ENCODE assay signal across 34 cellular contexts in the genomic region with DNA sequence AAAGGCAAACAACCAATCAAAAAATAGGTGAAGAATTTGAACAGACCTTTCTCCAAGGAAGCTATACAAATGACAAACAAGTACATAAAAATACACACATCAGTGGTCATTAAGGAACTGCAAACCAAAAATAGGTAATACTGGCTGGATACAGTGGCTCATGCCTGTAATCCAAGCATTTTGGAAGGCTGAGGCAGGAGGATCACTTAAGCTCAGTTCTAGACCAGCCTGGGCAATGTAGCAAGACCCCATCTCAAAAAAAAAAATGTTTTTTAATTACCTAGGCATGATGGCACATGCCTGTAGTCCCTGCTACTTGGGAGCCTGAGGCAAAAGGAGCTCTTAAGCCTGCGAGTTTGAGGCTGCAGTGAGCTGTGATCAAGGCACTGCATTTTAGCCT.
"Had no signal": no experiment of that assay in that cellular context is flagged by ENCODE, and none has a peak within 500 bp of the region (broad histone marks: within the 10 kb centered on the region; RNA-seq: fewer than 3 reads in every experiment).

No MANE protein-coding gene starts in this region.

- H3K27ac ChIP-seq: ascending aorta, VCaP had no signal

- H3K27ac Mint-ChIP-seq: activated CD4-positive, alpha-beta memory T cell treated with anti-CD3 and anti-CD28 coated beads, Interleukin-2, amount 10 ng/mL, durations not matched to agents 7 days and 5 days; activated CD4-positive, alpha-beta T cell treated with anti-CD3 and anti-CD28 coated beads for 36 hours; activated CD4-positive, alpha-beta T cell treated with anti-CD3 and anti-CD28 coated beads, Interleukin-2, amount 10 ng/mL, durations not matched to agents 7 days and 5 days; activated CD8-positive, alpha-beta memory T cell treated with anti-CD3 and anti-CD28 coated beads, Interleukin-2, amount 10 ng/mL, durations not matched to agents 7 days and 5 days; activated CD8-positive, alpha-beta T cell treated with anti-CD3 and anti-CD28 coated beads, Interleukin-2, amount 10 ng/mL, durations not matched to agents 7 days and 5 days; activated naive CD4-positive, alpha-beta T cell treated with anti-CD3 and anti-CD28 coated beads, Interleukin-2, amount 10 ng/mL, durations not matched to agents 7 days and 5 days; activated naive CD4-positive, alpha-beta T cell treated with anti-CD3 and anti-CD28 coated beads, Interleukin-2, amount 50 U/mL, for 24 hours; activated naive CD8-positive, alpha-beta T cell; activated naive CD8-positive, alpha-beta T cell treated with anti-CD3 and anti-CD28 coated beads, Interleukin-2, amount 10 ng/mL, durations not matched to agents 7 days and 5 days; activated naive CD8-positive, alpha-beta T cell treated with anti-CD3 and anti-CD28 coated beads, Interleukin-2, amount 50 U/mL, for 24 hours; activated T-cell treated with anti-CD3 and anti-CD28 coated beads, Interleukin-2, amount 50 U/mL, for 24 hours; activated T-helper 2 cell treated with anti-CD3 and anti-CD28 coated beads, Interferon-gamma antibody, Interleukin-2, Interleukin-4, amounts not matched to agents 10 μg/mL and 5 μg/mL and 100 μg/mL, durations not matched to agents 14 hours and 24 hours and 36 hours; brain; T-helper 1 cell treated with Interleukin-12 subunit alpha and Interleukin-12 subunit beta and Interleukin-4 antibody, amounts not matched to agents 30 μg/mL and 1 μg/mL, for 36 hours; T-helper 2 cell treated with Interferon-gamma antibody and Interleukin-4, amounts not matched to agents 5 μg/mL and 100 μg/mL, for 36 hours had no signal

- DNase-seq: activated CD4-positive, alpha-beta memory T cell treated with anti-CD3 and anti-CD28 coated beads, Interleukin-2, amount 10 ng/mL, durations not matched to agents 7 days and 5 days; activated CD4-positive, alpha-beta T cell treated with anti-CD3 and anti-CD28 coated beads for 1 hour; activated CD4-positive, alpha-beta T cell treated with anti-CD3 and anti-CD28 coated beads for 36 hours; activated CD4-positive, alpha-beta T cell treated with anti-CD3 and anti-CD28 coated beads for 48 hours; activated CD4-positive, alpha-beta T cell treated with anti-CD3 and anti-CD28 coated beads, Interleukin-2, amount 10 ng/mL, durations not matched to agents 7 days and 5 days; activated CD4-positive, alpha-beta T cell treated with anti-CD3 and anti-CD28 coated beads, Interleukin-2, amount 50 U/mL, for 48 hours; activated CD4-positive, CD25-positive, alpha-beta regulatory T cell; activated CD8-positive, alpha-beta memory T cell treated with anti-CD3 and anti-CD28 coated beads for 24 hours; activated CD8-positive, alpha-beta memory T cell treated with anti-CD3 and anti-CD28 coated beads, Interleukin-2, amount 10 ng/mL, durations not matched to agents 7 days and 5 days; activated CD8-positive, alpha-beta memory T cell treated with anti-CD3 and anti-CD28 coated beads, Interleukin-2, amount 50 U/mL, for 48 hours; activated CD8-positive, alpha-beta T cell treated with anti-CD3 and anti-CD28 coated beads, Interleukin-2, amount 10 ng/mL, durations not matched to agents 7 days and 5 days; activated effector memory CD4-positive, alpha-beta T cell treated with Interleukin-2 at 50 U/mL for 16 hours; activated gamma-delta T cell; activated naive CD4-positive, alpha-beta T cell treated with anti-CD3 and anti-CD28 coated beads, Interleukin-2, amount 10 ng/mL, durations not matched to agents 7 days and 5 days; activated naive CD4-positive, alpha-beta T cell treated with Interleukin-2 at 50 U/mL for 16 hours; activated naive CD8-positive, alpha-beta T cell treated with anti-CD3 and anti-CD28 coated beads, Interleukin-2, amount 10 ng/mL, durations not matched to agents 7 days and 5 days; activated naive CD8-positive, alpha-beta T cell treated with anti-CD3 and anti-CD28 coated beads, Interleukin-2, amount 50 U/mL, for 24 hours; activated T-cell treated with anti-CD3 and anti-CD28 coated beads, Interleukin-2, amount 50 U/mL, for 24 hours; activated T-cell treated with anti-CD3 and anti-CD28 coated beads, Interleukin-2, amount 50 U/mL, for 48 hours; amygdala; anterior cingulate cortex; central memory CD4-positive, alpha-beta T cell; T-helper 1 cell; T-helper 2 cell; T-helper 9 cell had no signal

- H3K4me1 ChIP-seq: ascending aorta had no signal

- H3K27me3 ChIP-seq: ascending aorta had no signal

- H3K4me3 Mint-ChIP-seq: activated CD4-positive, alpha-beta memory T cell treated with anti-CD3 and anti-CD28 coated beads, Interleukin-2, amount 10 ng/mL, durations not matched to agents 7 days and 5 days; activated CD4-positive, alpha-beta T cell treated with anti-CD3 and anti-CD28 coated beads for 36 hours; activated CD4-positive, alpha-beta T cell treated with anti-CD3 and anti-CD28 coated beads, Interleukin-2, amount 10 ng/mL, durations not matched to agents 7 days and 5 days; activated CD8-positive, alpha-beta memory T cell treated with anti-CD3 and anti-CD28 coated beads, Interleukin-2, amount 10 ng/mL, durations not matched to agents 7 days and 5 days; activated CD8-positive, alpha-beta T cell treated with anti-CD3 and anti-CD28 coated beads, Interleukin-2, amount 10 ng/mL, durations not matched to agents 7 days and 5 days; activated naive CD4-positive, alpha-beta T cell treated with anti-CD3 and anti-CD28 coated beads, Interleukin-2, amount 10 ng/mL, durations not matched to agents 7 days and 5 days; activated naive CD4-positive, alpha-beta T cell treated with anti-CD3 and anti-CD28 coated beads, Interleukin-2, amount 50 U/mL, for 24 hours; activated naive CD8-positive, alpha-beta T cell; activated naive CD8-positive, alpha-beta T cell treated with anti-CD3 and anti-CD28 coated beads, Interleukin-2, amount 10 ng/mL, durations not matched to agents 7 days and 5 days; activated naive CD8-positive, alpha-beta T cell treated with anti-CD3 and anti-CD28 coated beads, Interleukin-2, amount 50 U/mL, for 24 hours; activated T-cell treated with anti-CD3 and anti-CD28 coated beads, Interleukin-2, amount 50 U/mL, for 24 hours; brain; T-helper 1 cell treated with Interleukin-12 subunit alpha and Interleukin-12 subunit beta and Interleukin-4 antibody, amounts not matched to agents 30 μg/mL and 1 μg/mL, for 36 hours; T-helper 2 cell treated with Interferon-gamma antibody and Interleukin-4, amounts not matched to agents 5 μg/mL and 100 μg/mL, for 36 hours had no signal

- H3K9me3 Mint-ChIP-seq: activated T-cell treated with anti-CD3 and anti-CD28 coated beads, Interleukin-2, amount 50 U/mL, for 24 hours had no signal

- H3K27me3 Mint-ChIP-seq: activated CD4-positive, alpha-beta memory T cell treated with anti-CD3 and anti-CD28 coated beads, Interleukin-2, amount 10 ng/mL, durations not matched to agents 7 days and 5 days; activated CD4-positive, alpha-beta T cell treated with anti-CD3 and anti-CD28 coated beads for 36 hours; activated CD4-positive, alpha-beta T cell treated with anti-CD3 and anti-CD28 coated beads, Interleukin-2, amount 10 ng/mL, durations not matched to agents 7 days and 5 days; activated CD8-positive, alpha-beta memory T cell treated with anti-CD3 and anti-CD28 coated beads, Interleukin-2, amount 10 ng/mL, durations not matched to agents 7 days and 5 days; activated naive CD4-positive, alpha-beta T cell treated with anti-CD3 and anti-CD28 coated beads, Interleukin-2, amount 10 ng/mL, durations not matched to agents 7 days and 5 days; activated naive CD4-positive, alpha-beta T cell treated with anti-CD3 and anti-CD28 coated beads, Interleukin-2, amount 50 U/mL, for 24 hours; activated naive CD8-positive, alpha-beta T cell; activated naive CD8-positive, alpha-beta T cell treated with anti-CD3 and anti-CD28 coated beads, Interleukin-2, amount 10 ng/mL, durations not matched to agents 7 days and 5 days; activated naive CD8-positive, alpha-beta T cell treated with anti-CD3 and anti-CD28 coated beads, Interleukin-2, amount 50 U/mL, for 24 hours; activated T-cell treated with anti-CD3 and anti-CD28 coated beads, Interleukin-2, amount 50 U/mL, for 24 hours; brain had no signal

- H3K4me3 ChIP-seq: ascending aorta had no signal

- ATAC-seq: activated CD4-positive, alpha-beta T cell treated with anti-CD3 and anti-CD28 coated beads for 36 hours; activated CD4-positive, CD25-positive, alpha-beta regulatory T cell treated with anti-CD3 and anti-CD28 coated beads, Interleukin-2, amount 50 U/mL, for 24 hours; activated CD8-positive, alpha-beta memory T cell treated with anti-CD3 and anti-CD28 coated beads, Interleukin-2, amount 10 ng/mL, durations not matched to agents 7 days and 5 days; activated CD8-positive, alpha-beta T cell treated with anti-CD3 and anti-CD28 coated beads, Interleukin-2, amount 10 ng/mL, durations not matched to agents 7 days and 5 days; activated naive CD8-positive, alpha-beta T cell treated with anti-CD3 and anti-CD28 coated beads, Interleukin-2, amount 50 U/mL, for 24 hours had no signal

- H3K36me3 ChIP-seq: ascending aorta had no signal
